11 cellular contexts compared by ENCODE assay signal in the genomic region with DNA sequence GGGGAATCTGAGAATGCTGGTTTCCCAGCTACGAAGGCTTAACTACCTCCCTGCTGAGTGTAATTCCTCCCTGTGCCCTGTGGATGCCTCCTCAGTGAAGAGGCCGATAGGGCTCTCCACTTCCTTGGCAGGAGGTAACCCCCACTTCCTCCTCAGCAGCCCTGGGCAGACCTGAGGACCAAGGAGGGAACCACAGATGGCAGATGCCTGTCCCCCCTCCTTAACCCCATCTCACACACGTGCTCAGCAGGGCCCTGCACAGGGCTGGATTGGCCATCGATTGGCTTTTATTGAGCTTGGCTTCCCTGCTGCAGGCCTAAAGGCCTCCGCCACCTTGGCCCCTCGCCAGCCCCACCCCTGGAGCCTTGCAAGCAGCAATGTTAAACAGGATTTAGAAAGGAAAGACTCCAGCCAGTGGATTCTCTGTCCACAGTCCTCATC. TPM values are rescaled to one million over a fixed set of nuclear protein-coding genes. Genes with fewer than 3 reads are reported as not detected.
DNase-seq lines count a peak whose midpoint lies in the region; ATAC-seq and TF ChIP-seq lines count a peak whose summit lies in the region.
"Had no signal": no experiment of that assay in that cellular context is flagged by ENCODE, and none has a peak within 500 bp of the region (broad histone marks: within the 10 kb centered on the region; RNA-seq: fewer than 3 reads in every experiment).

No MANE protein-coding gene starts in this region.

- no peaks in the 10 kb centered on the region for H3K27me3 ChIP-seq in A673 (replicated peaks; ENCODE audit: insufficient read depth, low read depth, low read length, poor library complexity)
- no peaks in the 10 kb centered on the region for H3K27me3 ChIP-seq in CD8-positive, alpha-beta memory T cell (ENCODE audit: insufficient read depth, low read length, poor library complexity, severe bottlenecking)
- H3K27me3 ChIP-seq in CD8-positive, alpha-beta T cell (ENCODE audit: insufficient read depth, low read length): no peaks in the 10 kb centered on the region

- peak overlapping the region in 4 of 5 experiments; percentile 58 to 94 (median 76) for H3K27ac Mint-ChIP-seq in brain
- no peak overlapping the region for H3K27ac Mint-ChIP-seq in mesothelial cell of epicardium
- H3K27ac Mint-ChIP-seq in CD8-positive, alpha-beta memory T cell: no peak overlapping the region
- no peak overlapping the region for H3K27ac Mint-ChIP-seq in CD8-positive, alpha-beta T cell

- no peak for ATAC-seq in HG02588 (IDR thresholded peaks at IDR 0.05; ENCODE audit: unreplicated experiment)
- ATAC-seq in CD8-positive, alpha-beta T cell: no peak
- ATAC-seq: GM12878 had no signal

- H3K27me3 Mint-ChIP-seq in brain: no peaks in the 10 kb centered on the region
- H3K27me3 Mint-ChIP-seq in mesothelial cell of epicardium (ENCODE audit: low read depth): no peaks in the 10 kb centered on the region
- no peaks in the 10 kb centered on the region for H3K27me3 Mint-ChIP-seq in CD8-positive, alpha-beta memory T cell
- no peaks in the 10 kb centered on the region for H3K27me3 Mint-ChIP-seq in CD8-positive, alpha-beta T cell (ENCODE audit: low read depth)

- H3K4me3 Mint-ChIP-seq in brain (no peak overlapping the region), mesothelial cell of epicardium (no peak overlapping the region)
- no peak overlapping the region for H3K4me3 Mint-ChIP-seq in CD8-positive, alpha-beta memory T cell
- H3K4me3 Mint-ChIP-seq in CD8-positive, alpha-beta T cell: no peak overlapping the region

- H3K9me3 Mint-ChIP-seq in brain: no peaks in the 10 kb centered on the region
- H3K9me3 Mint-ChIP-seq in mesothelial cell of epicardium: no peaks in the 10 kb centered on the region
- H3K9me3 Mint-ChIP-seq in CD8-positive, alpha-beta memory T cell: no peaks in the 10 kb centered on the region
- H3K9me3 Mint-ChIP-seq in CD8-positive, alpha-beta T cell: no peaks in the 10 kb centered on the region

- H3K4me1 Mint-ChIP-seq in brain (peaks cover 76% of the 10 kb centered on the region), mesothelial cell of epicardium (peaks cover 6% of the 10 kb centered on the region)
- H3K4me1 Mint-ChIP-seq in CD8-positive, alpha-beta memory T cell: no peaks in the 10 kb centered on the region
- peaks cover 8% of the 10 kb centered on the region for H3K4me1 Mint-ChIP-seq in CD8-positive, alpha-beta T cell (ENCODE audit: low read depth)

- H3K4me3 ChIP-seq in A673 (ENCODE audit: low read depth, low read length, poor library complexity, severe bottlenecking): no peak overlapping the region
- H3K4me3 ChIP-seq in CD8-positive, alpha-beta memory T cell (ENCODE audit: low read length): no peak overlapping the region
- no peak overlapping the region for H3K4me3 ChIP-seq in CD8-positive, alpha-beta T cell (ENCODE audit: low read depth, low read length)
- H3K4me3 ChIP-seq: GM12878, skin epidermis had no signal

- CTCF ChIA-PET in A673 (lab: Charles Lee): interaction anchor here (0.5 kb wide), 1 partner anchor 11 kb away, joined by 5 read pairs; no protein-coding TSS in a partner anchor
- CTCF ChIA-PET in CD8-positive, alpha-beta memory T cell (lab: Charles Lee): no interaction called here
- CTCF ChIA-PET in CD8-positive, alpha-beta T cell (lab: Charles Lee): interaction anchor here (1.3 kb wide), 2 partner anchors 13 to 132 kb away, joined by 3 read pairs; no protein-coding TSS in a partner anchor

- no peak for TF ChIP-seq CTCF in A673 (conservative IDR thresholded peaks at IDR 0.05; ENCODE audit: low read depth, low read length)
- no peak for TF ChIP-seq CTCF in brain (conservative IDR thresholded peaks at IDR 0.05)
- TF ChIP-seq CTCF in mesothelial cell of epicardium (IDR thresholded peaks at IDR 0.05; ENCODE audit: unreplicated experiment): no peak
- TF ChIP-seq CTCF in CD8-positive, alpha-beta T cell (IDR thresholded peaks at IDR 0.05): no peak

- H3K36me3 Mint-ChIP-seq in brain (peaks cover 13% of the 10 kb centered on the region), mesothelial cell of epicardium (peaks cover 7% of the 10 kb centered on the region)
- peaks cover 0 to 70% (median 2%) of the 10 kb centered on the region in 3 donors for H3K36me3 Mint-ChIP-seq in CD8-positive, alpha-beta memory T cell
- peaks cover 32% of the 10 kb centered on the region for H3K36me3 Mint-ChIP-seq in CD8-positive, alpha-beta T cell

- DNase-seq in A673 (ENCODE audit: low spot score) (peak; percentile 22), NCI-H1092 (lab: John Stamatoyannopoulos, UW) (peak; percentile 65), mesothelial cell of epicardium (ENCODE audit: low spot score in 2 of 2, unreplicated experiment in 2 of 2) (peak; percentile 37 to 48)
- DNase-seq in activated T-cell treated with anti-CD3 and anti-CD28 coated beads, Interleukin-2, amount 50 U/mL, for 48 hours: no peak
- DNase-seq in CD8-positive, alpha-beta memory T cell: no peak
- DNase-seq in CD8-positive, alpha-beta T cell: no peak

- H3K4me1 ChIP-seq in A673 (ENCODE audit: insufficient read depth, low read length, poor library complexity, severe bottlenecking): peaks cover 37% of the 10 kb centered on the region
- peaks cover 3% of the 10 kb centered on the region for H3K4me1 ChIP-seq in CD8-positive, alpha-beta memory T cell (ENCODE audit: insufficient read depth, low read length)
- H3K4me1 ChIP-seq in CD8-positive, alpha-beta T cell (ENCODE audit: insufficient read depth, low read length): peaks cover 4% of the 10 kb centered on the region

- intact Hi-C loops in A673 (cut with micrococcal nuclease; ENCODE audit: unreplicated experiment): no loop called here
- intact Hi-C loops in CD8-positive, alpha-beta T cell (cut with DNase I, micrococcal nuclease): no loop called here

- no peak overlapping the region for H3K27ac ChIP-seq in A673 (ENCODE audit: low read depth, low read length, poor library complexity, severe bottlenecking)
- no peak overlapping the region for H3K27ac ChIP-seq in CD8-positive, alpha-beta memory T cell (ENCODE audit: low read depth, low read length)
- H3K27ac ChIP-seq in CD8-positive, alpha-beta T cell (ENCODE audit: low read depth, low read length): no peak overlapping the region
- H3K27ac ChIP-seq: skin epidermis had no signal

- POLR2A ChIA-PET in A673 (lab: Charles Lee; ENCODE audit: low non-redundant PET): no interaction called here
- POLR2A ChIA-PET in CD8-positive, alpha-beta memory T cell (lab: Charles Lee): no interaction called here
- POLR2A ChIA-PET in CD8-positive, alpha-beta T cell (lab: Charles Lee): no interaction called here

- H3K36me3 ChIP-seq in A673 (ENCODE audit: insufficient read depth, low read length, poor library complexity, severe bottlenecking): peaks cover 6% of the 10 kb centered on the region
- H3K36me3 ChIP-seq in CD8-positive, alpha-beta memory T cell (ENCODE audit: insufficient read depth, low read length): peaks cover 15% of the 10 kb centered on the region
- peaks cover 8% of the 10 kb centered on the region for H3K36me3 ChIP-seq in CD8-positive, alpha-beta T cell (ENCODE audit: insufficient read depth, low read length)

- H3K9me3 ChIP-seq in A673 (ENCODE audit: low read depth, low read length, poor library complexity, severe bottlenecking): no peaks in the 10 kb centered on the region
- no peaks in the 10 kb centered on the region for H3K9me3 ChIP-seq in CD8-positive, alpha-beta memory T cell (ENCODE audit: low read length)
- H3K9me3 ChIP-seq in CD8-positive, alpha-beta T cell (ENCODE audit: low read length): no peaks in the 10 kb centered on the region

- BruUV-seq in A673 (replicated peaks; lab: Mats Ljungman, UMichigan): no TSS peak

RNA-seq across cellular contexts. Expression of a gene that starts 45.6 kb away (rescaled TPM):
- total RNA-seq in A673 (2021): 10.6 and 16.1 TPM in 2 replicates
- 7.8 TPM for polyA plus RNA-seq in brain (ENCODE audit: insufficient read depth, low read depth, low replicate concordance)
- total RNA-seq in mesothelial cell of epicardium: 2.3 to 3.2 TPM (median 2.9 TPM) in 3 replicates
- under 1 TPM; 0.15 to 0.51 TPM for total RNA-seq in CD8-positive, alpha-beta memory T cell
- not detected for polyA plus RNA-seq in CD8-positive, alpha-beta memory T cell
- total RNA-seq in CD8-positive, alpha-beta T cell: 1 to 10 TPM; 1.2 to 1.5 TPM
- total RNA-seq: T-helper 2 cell treated with Interferon-gamma antibody and Interleukin-4, amounts not matched to agents 100 ng/mL and 5 ng/mL, for 36 hours had no signal

Comparison
In these comparisons a context has a peak if more than half of its experiments do, and no peak if none do; other contexts are left out.
1. DNase-seq: peak in A673 (single experiment), NCI-H1092 (single experiment) and mesothelial cell of epicardium (2 of 2); none in activated T-cell treated with anti-CD3 and anti-CD28 coated beads, Interleukin-2, amount 50 U/mL, for 48 hours (0 of 2), CD8-positive, alpha-beta memory T cell (0 of 5) and CD8-positive, alpha-beta T cell (0 of 7).
2. H3K27ac Mint-ChIP-seq: peak in brain (4 of 5); none in mesothelial cell of epicardium (single experiment), CD8-positive, alpha-beta memory T cell (0 of 8) and CD8-positive, alpha-beta T cell (single experiment).